ENCODE assay signal across 9 cellular contexts in genomic region chr17:7481842-7482741, GRCh38. TPM values are rescaled to one million over a fixed set of nuclear protein-coding genes. Genes with fewer than 3 reads are reported as not detected.
DNase-seq lines count a peak whose midpoint lies in the region; ATAC-seq and TF ChIP-seq lines count a peak whose summit lies in the region.
"Not testable (repeated sequence)": the region's sequence is repeated elsewhere in the genome, so short reads cannot be mapped to it uniquely, and the experiment has no call there.
"Had no signal": no experiment of that assay in that cellular context is flagged by ENCODE, and none has a peak within 500 bp of the region (broad histone marks: within the 10 kb centered on the region; RNA-seq: fewer than 3 reads in every experiment).

No MANE protein-coding gene starts in this region.

- H3K4me3 Mint-ChIP-seq in activated T-cell treated with anti-CD3 and anti-CD28 coated beads, Interleukin-2, amount 50 U/mL, for 4 hours = peak overlapping the region; percentile 59
- H3K4me3 Mint-ChIP-seq in dendritic cell treated with granulocyte-macrophage colony-stimulating factor and Interleukin-4, amounts not matched to agents 40 ng/mL and 50 ng/mL, for 4 days = not testable (repeated sequence)

- H3K4me1 ChIP-seq in lower lobe of right lung (peaks cover 48% of the 10 kb centered on the region), gastrocnemius medialis (peaks cover 46 to 69% of the 10 kb centered on the region in 2 donors), vagina (peaks cover 64% of the 10 kb centered on the region)

- H3K36me3 ChIP-seq in lower lobe of right lung, gastrocnemius medialis, vagina: not testable (repeated sequence)

- peak in 40 of 76 experiments; percentile 12 to 69 (median 42) for DNase-seq in HUDEP-2 (lab: John Stamatoyannopoulos, UW; ENCODE audit: unreplicated experiment in 76 of 76)
- DNase-seq in activated T-cell treated with anti-CD3 and anti-CD28 coated beads, Interleukin-2, amount 50 U/mL, for 4 hours; lower lobe of right lung; gastrocnemius medialis; vagina (ENCODE audit: extremely low spot score in 2 of 2): not testable (repeated sequence)

- not testable (repeated sequence) for H3K27me3 ChIP-seq in lower lobe of right lung (ENCODE audit: low read depth); gastrocnemius medialis; vagina

- H3K9me3 Mint-ChIP-seq in activated T-cell treated with anti-CD3 and anti-CD28 coated beads, Interleukin-2, amount 50 U/mL, for 4 hours; dendritic cell treated with granulocyte-macrophage colony-stimulating factor and Interleukin-4, amounts not matched to agents 40 ng/mL and 50 ng/mL, for 4 days: not testable (repeated sequence)

- not testable (repeated sequence) for H3K9me3 ChIP-seq in lower lobe of right lung, gastrocnemius medialis, vagina

- H3K27ac ChIP-seq in lower lobe of right lung (peak overlapping the region; percentile 100), gastrocnemius medialis (peak overlapping the region; percentile 100), vagina (peak overlapping the region; percentile 100)

- peaks cover 14% of the 10 kb centered on the region for H3K36me3 Mint-ChIP-seq in activated T-cell treated with anti-CD3 and anti-CD28 coated beads, Interleukin-2, amount 50 U/mL, for 4 hours (ENCODE audit: insufficient read depth)
- peaks cover 36% of the 10 kb centered on the region for H3K36me3 Mint-ChIP-seq in dendritic cell treated with granulocyte-macrophage colony-stimulating factor and Interleukin-4, amounts not matched to agents 40 ng/mL and 50 ng/mL, for 4 days (ENCODE audit: low read depth)

- in situ Hi-C loops in gastrocnemius medialis (cut with MboI; ENCODE audit: low sequenced_read_pairs in 4 of 4) = not testable (repeated sequence)

- not testable (repeated sequence) for TF ChIP-seq POLR2A in gastrocnemius medialis (IDR thresholded peaks at IDR 0.05); vagina (IDR thresholded peaks at IDR 0.05)

- peak overlapping the region; percentile 100 for H3K27ac Mint-ChIP-seq in dendritic cell treated with granulocyte-macrophage colony-stimulating factor and Interleukin-4, amounts not matched to agents 40 ng/mL and 50 ng/mL, for 4 days

- intact Hi-C loops in dendritic cell treated with granulocyte-macrophage colony-stimulating factor and Interleukin-4, amounts not matched to agents 40 ng/mL and 50 ng/mL, for 4 days (cut with micrococcal nuclease) = loop anchor here (10.0 kb wide), 1 partner anchor 127 kb away; the partner anchor contains the start of genes KCTD11 and TMEM95
- intact Hi-C loops in lower lobe of right lung (cut with DNase I) = not testable (repeated sequence)
- intact Hi-C loops in gastrocnemius medialis (cut with DNase I; ENCODE audit: low total_unique reads) (loop anchor here (2.0 to 10.0 kb wide), 4 partner anchors 233 to 830 kb away; partner anchors contain the start of genes BCL6B, C17orf100 and MED31), vagina (cut with DNase I) (loop anchor here (5.0 kb wide), 1 partner anchor 130 kb away; the partner anchor contains the start of gene KCTD11)

- peaks cover 68% of the 10 kb centered on the region for H3K4me1 Mint-ChIP-seq in activated T-cell treated with anti-CD3 and anti-CD28 coated beads, Interleukin-2, amount 50 U/mL, for 4 hours (ENCODE audit: low read depth)
- peaks cover 75% of the 10 kb centered on the region for H3K4me1 Mint-ChIP-seq in dendritic cell treated with granulocyte-macrophage colony-stimulating factor and Interleukin-4, amounts not matched to agents 40 ng/mL and 50 ng/mL, for 4 days (ENCODE audit: low read depth)

- not testable (repeated sequence) for H3K4me3 ChIP-seq in lower lobe of right lung, vagina
- peak overlapping the region in 1 of 4 donors; percentile 84 for H3K4me3 ChIP-seq in gastrocnemius medialis

- TF ChIP-seq CTCF in lower lobe of right lung (IDR thresholded peaks at IDR 0.05); gastrocnemius medialis (IDR thresholded peaks at IDR 0.05 in 4 of 5, conservative IDR thresholded peaks at IDR 0.05 in 1 of 5); vagina (IDR thresholded peaks at IDR 0.05): not testable (repeated sequence)

- ATAC-seq in activated T-cell treated with anti-CD3 and anti-CD28 coated beads, Interleukin-2, amount 50 U/mL, for 4 hours; lower lobe of right lung; gastrocnemius medialis: not testable (repeated sequence)

- H3K27me3 Mint-ChIP-seq in activated T-cell treated with anti-CD3 and anti-CD28 coated beads, Interleukin-2, amount 50 U/mL, for 4 hours (ENCODE audit: low read depth); dendritic cell treated with granulocyte-macrophage colony-stimulating factor and Interleukin-4, amounts not matched to agents 40 ng/mL and 50 ng/mL, for 4 days: not testable (repeated sequence)

RNA-seq across cellular contexts. Expression of gene SLC35G6, which starts 0.8 kb away (rescaled TPM):
- not detected for total RNA-seq in activated T-cell treated with anti-CD3 and anti-CD28 coated beads, Interleukin-2, amount 50 U/mL, for 4 hours
- not detected for total RNA-seq in lower lobe of right lung
- total RNA-seq in gastrocnemius medialis = not detected
- not detected for total RNA-seq in vagina
- total RNA-seq: endothelial cell of umbilical vein, left lung, pancreas had no signal

RNA-seq across cellular contexts. Expression of gene POLR2A, which starts 2.1 kb away (rescaled TPM):
- total RNA-seq in activated T-cell treated with anti-CD3 and anti-CD28 coated beads, Interleukin-2, amount 50 U/mL, for 4 hours = 100 to 1,000 TPM; 184 to 188 (median 188) TPM
- total RNA-seq in lower lobe of right lung (101 TPM), gastrocnemius medialis (10 to 100 TPM; 20.3 to 56.9 (median 39.3) TPM), vagina (118 TPM)

RNA-seq across cellular contexts. Expression of gene ZBTB4, which starts 2.7 kb away (rescaled TPM):
- total RNA-seq in activated T-cell treated with anti-CD3 and anti-CD28 coated beads, Interleukin-2, amount 50 U/mL, for 4 hours = 10 to 100 TPM; 16.0 to 18.0 (median 17.5) TPM
- total RNA-seq in lower lobe of right lung (79.0 TPM), gastrocnemius medialis (10 to 100 TPM; 24.2 to 43.1 (median 31.2) TPM), vagina (38.1 TPM)

RNA-seq across cellular contexts. Expression of gene CHRNB1, which starts 37.2 kb away (rescaled TPM):
- total RNA-seq in activated T-cell treated with anti-CD3 and anti-CD28 coated beads, Interleukin-2, amount 50 U/mL, for 4 hours = 1 to 10 TPM; 3.9 to 4.6 (median 4.3) TPM
- total RNA-seq in lower lobe of right lung (8.4 TPM), gastrocnemius medialis (100 to 1,000 TPM in 2 of 4 donors, 10 to 100 TPM in 2; 82.3 to 202 (median 101) TPM), vagina (5.9 TPM)

RNA-seq across cellular contexts. Expression of gene FGF11, which starts 42.8 kb away (rescaled TPM):
- under 1 TPM; 0.19 to 0.32 (median 0.28) TPM for total RNA-seq in activated T-cell treated with anti-CD3 and anti-CD28 coated beads, Interleukin-2, amount 50 U/mL, for 4 hours
- total RNA-seq in lower lobe of right lung (1.2 TPM), gastrocnemius medialis (1 to 10 TPM; 1.2 to 7.4 (median 4.1) TPM), vagina (10.8 TPM)
- total RNA-seq: endothelial cell of umbilical vein had no signal
